In the genomic region with DNA sequence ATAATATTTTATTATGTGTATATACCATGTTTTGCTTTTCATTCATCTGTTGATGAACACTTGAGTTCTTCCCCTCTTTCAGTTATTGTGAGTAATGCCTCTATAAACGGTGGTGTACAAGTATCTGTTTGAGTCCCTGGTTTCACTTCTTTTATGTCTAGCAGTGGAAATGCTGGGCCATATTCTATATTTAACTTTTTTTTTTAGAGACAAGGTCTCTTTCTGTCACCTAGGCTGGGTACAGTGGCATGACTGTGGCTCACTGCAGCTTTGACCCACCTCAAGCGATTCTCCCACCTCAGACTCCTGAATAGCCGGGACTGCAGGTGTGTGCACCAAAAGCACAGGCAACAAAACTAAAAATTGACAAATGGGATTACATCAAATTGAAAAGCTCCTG, we compare ENCODE assay signal across 12 cellular contexts. TPM values are rescaled to one million over a fixed set of nuclear protein-coding genes. Genes with fewer than 3 reads are reported as not detected.
A peak's percentile ranks its signal among the peaks of the same experiment; 100 is the strongest.
DNase-seq lines count a peak whose midpoint lies in the region; ATAC-seq and TF ChIP-seq lines count a peak whose summit lies in the region.
"Had no signal": no experiment of that assay in that cellular context is flagged by ENCODE, and none has a peak within 500 bp of the region (broad histone marks: within the 10 kb centered on the region; RNA-seq: fewer than 3 reads in every experiment).

No MANE protein-coding gene starts in this region.

- peak overlapping the region; percentile 88 for H3K27ac Mint-ChIP-seq in stimulated activated effector memory CD8-positive, alpha-beta T cell treated with anti-CD3 and anti-CD28 coated beads, Interleukin-12 subunit alpha, Interleukin-12 subunit beta, amount 100 ng/mL, for 72 hours
- H3K27ac Mint-ChIP-seq in HFFc6: no peak overlapping the region

- H3K4me1 Mint-ChIP-seq in stimulated activated effector memory CD8-positive, alpha-beta T cell treated with anti-CD3 and anti-CD28 coated beads, Interleukin-12 subunit alpha, Interleukin-12 subunit beta, amount 100 ng/mL, for 72 hours: peaks cover 33% of the 10 kb centered on the region
- H3K4me1 Mint-ChIP-seq in HFFc6 (ENCODE audit: low read depth): peaks cover 9% of the 10 kb centered on the region

- peaks cover 59% of the 10 kb centered on the region for H3K4me1 ChIP-seq in MM.1S (ENCODE audit: low read length)
- no peaks in the 10 kb centered on the region for H3K4me1 ChIP-seq in BE2C

- peaks cover 37% of the 10 kb centered on the region for H3F3A ChIP-seq in MM.1S (ENCODE audit: insufficient read depth, low read length)

- TF ChIP-seq CTCF in MM.1S (IDR thresholded peaks at IDR 0.05; ENCODE audit: low read length) (no peak), HFFc6 (IDR thresholded peaks at IDR 0.05) (no peak), BE2C (IDR thresholded peaks at IDR 0.05; ENCODE audit: low read depth, low read length) (no peak)

- DNase-seq in activated CD8-positive, alpha-beta memory T cell treated with anti-CD3 and anti-CD28 coated beads for 24 hours: peak; percentile 70
- no peak for DNase-seq in activated CD8-positive, alpha-beta memory T cell treated with anti-CD3 and anti-CD28 coated beads, Interleukin-2, amount 50 U/mL, for 4 hours
- DNase-seq in MM.1S (peak; percentile 88), HFFc6 (no peak), NCI-H345 (lab: John Stamatoyannopoulos, UW) (no peak), BE2C (no peak)
- DNase-seq in stimulated activated effector memory CD8-positive, alpha-beta T cell treated with anti-CD3 and anti-CD28 coated beads, Interleukin-12 subunit alpha, Interleukin-12 subunit beta, amount 100 ng/mL, for 72 hours (ENCODE audit: low spot score in 2 of 2): peak; percentile 11 to 68
- DNase-seq: mammary epithelial cell, NCI-H82 had no signal

- peak; percentile 85 for ATAC-seq in HG02678 (IDR thresholded peaks at IDR 0.05; ENCODE audit: unreplicated experiment)
- peak; percentile 95 for ATAC-seq in stimulated activated effector memory CD8-positive, alpha-beta T cell treated with anti-CD3 and anti-CD28 coated beads, Interleukin-12 subunit alpha, Interleukin-12 subunit beta, amount 100 ng/mL, for 72 hours
- ATAC-seq: HCT116 had no signal

- no peaks in the 10 kb centered on the region for H3K36me3 ChIP-seq in MM.1S (replicated peaks; ENCODE audit: insufficient read depth, low read length)
- no peaks in the 10 kb centered on the region for H3K36me3 ChIP-seq in BE2C

- H3K4me3 Mint-ChIP-seq in stimulated activated effector memory CD8-positive, alpha-beta T cell treated with anti-CD3 and anti-CD28 coated beads, Interleukin-12 subunit alpha, Interleukin-12 subunit beta, amount 100 ng/mL, for 72 hours: peak overlapping the region; percentile 48
- H3K4me3 Mint-ChIP-seq in HFFc6: no peak overlapping the region

- no peak overlapping the region for H2AFZ ChIP-seq in MM.1S (ENCODE audit: low read length)

- H3K9me3 Mint-ChIP-seq in stimulated activated effector memory CD8-positive, alpha-beta T cell treated with anti-CD3 and anti-CD28 coated beads, Interleukin-12 subunit alpha, Interleukin-12 subunit beta, amount 100 ng/mL, for 72 hours: no peaks in the 10 kb centered on the region
- no peaks in the 10 kb centered on the region for H3K9me3 Mint-ChIP-seq in HFFc6

- H3K4me3 ChIP-seq in MM.1S (ENCODE audit: low read length) (peak overlapping the region; percentile 29; the same call in 1 of the 2 replicates), BE2C (ENCODE audit: low read depth, low read length) (no peak overlapping the region)

- H3K79me2 ChIP-seq in MM.1S (ENCODE audit: low read length): peaks cover 72% of the 10 kb centered on the region

- peak overlapping the region; percentile 52; the same call in 1 of the 2 replicates for H3K9ac ChIP-seq in MM.1S (ENCODE audit: low read length)

- peak overlapping the region; percentile 86 for H3K27ac ChIP-seq in MM.1S (ENCODE audit: low read length)
- H3K27ac ChIP-seq: epithelial cell of prostate had no signal

- H3K36me3 Mint-ChIP-seq in stimulated activated effector memory CD8-positive, alpha-beta T cell treated with anti-CD3 and anti-CD28 coated beads, Interleukin-12 subunit alpha, Interleukin-12 subunit beta, amount 100 ng/mL, for 72 hours: peaks cover 11% of the 10 kb centered on the region
- H3K36me3 Mint-ChIP-seq in HFFc6 (ENCODE audit: low read depth): peaks cover 13% of the 10 kb centered on the region; the same call in 1 of the 2 replicates

- H3K27me3 ChIP-seq in MM.1S (replicated peaks; ENCODE audit: insufficient read depth, low read length) (no peaks in the 10 kb centered on the region), BE2C (no peaks in the 10 kb centered on the region)

- peak overlapping the region; percentile 88 for H3K4me2 ChIP-seq in MM.1S (ENCODE audit: low read depth, low read length)

- no peaks in the 10 kb centered on the region for H3K9me2 ChIP-seq in MM.1S (replicated peaks; ENCODE audit: insufficient read depth, low read length)

- H3K27me3 Mint-ChIP-seq in HFFc6 (ENCODE audit: insufficient read depth): no peaks in the 10 kb centered on the region

- H4K20me1 ChIP-seq in MM.1S (ENCODE audit: insufficient read depth, low read length): no peaks in the 10 kb centered on the region

- H3K9me3 ChIP-seq in MM.1S (replicated peaks; ENCODE audit: insufficient read depth, low read length): no peaks in the 10 kb centered on the region
- H3K9me3 ChIP-seq in BE2C: no peaks in the 10 kb centered on the region

RNA-seq across cellular contexts. Expression of a gene that starts 19.9 kb away (rescaled TPM):
- total RNA-seq in HFFc6 (2021; fragmentation: NEBNext Ultra II Directional; extraction: Animal tissue kit (Norgen Biotek cat#: 25700)): 100 to 1,000 TPM in 1 of 6 experiments, 10 to 100 TPM in 5; 78.7 to 110 (median 94.3) TPM
- polyA plus RNA-seq in BE2C (2012; ENCODE audit: insufficient read depth, insufficient read length, low read depth): 16.3 TPM

Comparison
In these comparisons a context has a peak if more than half of its experiments do, and no peak if none do; other contexts are left out.
1. DNase-seq: peak in activated CD8-positive, alpha-beta memory T cell treated with anti-CD3 and anti-CD28 coated beads for 24 hours (single experiment), MM.1S (single experiment) and stimulated activated effector memory CD8-positive, alpha-beta T cell treated with anti-CD3 and anti-CD28 coated beads, Interleukin-12 subunit alpha, Interleukin-12 subunit beta, amount 100 ng/mL, for 72 hours (2 of 2); none in activated CD8-positive, alpha-beta memory T cell treated with anti-CD3 and anti-CD28 coated beads, Interleukin-2, amount 50 U/mL, for 4 hours (single experiment), HFFc6 (single experiment), NCI-H345 (single experiment) and BE2C (single experiment).